21 cellular contexts compared by ENCODE assay signal in genomic region chr7:44381494-44382220, GRCh38. TPM values are rescaled to one million over a fixed set of nuclear protein-coding genes. Genes with fewer than 3 reads are reported as not detected.
DNase-seq lines count a peak whose midpoint lies in the region; ATAC-seq and TF ChIP-seq lines count a peak whose summit lies in the region.
"Had no signal": no experiment of that assay in that cellular context is flagged by ENCODE, and none has a peak within 500 bp of the region (broad histone marks: within the 10 kb centered on the region; RNA-seq: fewer than 3 reads in every experiment).

No MANE protein-coding gene starts in this region.

- no peak for TF ChIP-seq POLR2A in vagina (IDR thresholded peaks at IDR 0.05)

- no peaks in the 10 kb centered on the region for H3K9me3 Mint-ChIP-seq in brain
- H3K9me3 Mint-ChIP-seq in activated CD4-positive, alpha-beta T cell treated with anti-CD3 and anti-CD28 coated beads, Interleukin-2, amount 10 ng/mL, durations not matched to agents 7 days and 5 days, result no peaks in the 10 kb centered on the region
- H3K9me3 Mint-ChIP-seq: activated T-helper 1 cell treated with anti-CD3 and anti-CD28 coated beads, Interleukin-12 subunit alpha, Interleukin-12 subunit beta, Interleukin-2, Interleukin-4 antibody, amounts not matched to agents 30 ng/mL and 10 ng/mL and 1 ng/mL, durations not matched to agents 14 hours and 24 hours and 36 hours; stimulated activated naive CD8-positive, alpha-beta T cell treated with anti-CD3 and anti-CD28 coated beads, Interleukin-15, amount 100 ng/mL, for 72 hours had no signal

- no peak overlapping the region for H3K4me3 Mint-ChIP-seq in brain
- H3K4me3 Mint-ChIP-seq in activated CD4-positive, alpha-beta T cell treated with anti-CD3 and anti-CD28 coated beads, Interleukin-2, amount 10 ng/mL, durations not matched to agents 7 days and 5 days, result no peak overlapping the region
- H3K4me3 Mint-ChIP-seq: activated T-helper 1 cell treated with anti-CD3 and anti-CD28 coated beads, Interleukin-12 subunit alpha, Interleukin-12 subunit beta, Interleukin-2, Interleukin-4 antibody, amounts not matched to agents 30 ng/mL and 10 ng/mL and 1 ng/mL, durations not matched to agents 14 hours and 24 hours and 36 hours; stimulated activated naive CD8-positive, alpha-beta T cell treated with anti-CD3 and anti-CD28 coated beads, Interleukin-15, amount 100 ng/mL, for 72 hours had no signal

- DNase-seq in right atrium auricular region (ENCODE audit: low spot score) (peak; percentile 53), Right ventricle myocardium inferior (ENCODE audit: missing footprints) (no peak), vagina (ENCODE audit: extremely low spot score in 2 of 2) (peak; percentile 82 to 87)
- DNase-seq in effector CD4-positive, alpha-beta T cell, result no peak
- no peak for DNase-seq in activated CD4-positive, alpha-beta T cell treated with anti-CD3 and anti-CD28 coated beads, Interleukin-2, amount 10 ng/mL, durations not matched to agents 7 days and 5 days
- DNase-seq: amniotic stem cell, gastrocnemius medialis, left ventricle myocardium inferior, MV-4-11, NCI-H2029 treated with DMSO at 0.1 percent for 48 hours, NCI-H510A, RPMI8226 had no signal

- no peaks in the 10 kb centered on the region for H3K27me3 Mint-ChIP-seq in brain
- H3K27me3 Mint-ChIP-seq in activated CD4-positive, alpha-beta T cell treated with anti-CD3 and anti-CD28 coated beads, Interleukin-2, amount 10 ng/mL, durations not matched to agents 7 days and 5 days, result no peaks in the 10 kb centered on the region
- H3K27me3 Mint-ChIP-seq: stimulated activated naive CD8-positive, alpha-beta T cell treated with anti-CD3 and anti-CD28 coated beads, Interleukin-15, amount 100 ng/mL, for 72 hours had no signal

- POLR2A ChIA-PET in activated CD4-positive, alpha-beta T cell treated with anti-CD3 and anti-CD28 coated beads, Interleukin-2, amount 10 ng/mL, durations not matched to agents 7 days and 5 days (lab: Charles Lee), result no interaction called here

- no peaks in the 10 kb centered on the region for H3K9me3 ChIP-seq in right atrium auricular region
- no peaks in the 10 kb centered on the region for H3K9me3 ChIP-seq in vagina
- H3K9me3 ChIP-seq: gastrocnemius medialis, left ventricle myocardium inferior, right lobe of liver had no signal

- CTCF ChIA-PET in activated CD4-positive, alpha-beta T cell treated with anti-CD3 and anti-CD28 coated beads, Interleukin-2, amount 10 ng/mL, durations not matched to agents 7 days and 5 days (lab: Charles Lee), result interaction anchor here (0.9 kb wide), 1 partner anchor 46 kb away, joined by 3 read pairs; no protein-coding TSS in a partner anchor

- H3K4me3 ChIP-seq in right atrium auricular region (no peak overlapping the region), vagina (no peak overlapping the region)
- H3K4me3 ChIP-seq: gastrocnemius medialis, K562, left ventricle myocardium inferior, right lobe of liver had no signal

- no peak for ATAC-seq in Right ventricle myocardium inferior
- no peak for ATAC-seq in GM21737 (IDR thresholded peaks at IDR 0.05; ENCODE audit: unreplicated experiment)
- ATAC-seq: HCT116; stimulated activated naive CD8-positive, alpha-beta T cell treated with anti-CD3 and anti-CD28 coated beads, Interleukin-15, amount 100 ng/mL, for 72 hours had no signal

- H3K27ac ChIP-seq in right atrium auricular region, result peak overlapping the region in 1 of 2 donors; percentile 84
- peak overlapping the region; percentile 76 for H3K27ac ChIP-seq in layer of hippocampus (ENCODE audit: low read depth, low read length)
- no peak overlapping the region for H3K27ac ChIP-seq in vagina
- H3K27ac ChIP-seq: right lobe of liver had no signal

- no peaks in the 10 kb centered on the region for H3K27me3 ChIP-seq in right atrium auricular region
- no peaks in the 10 kb centered on the region for H3K27me3 ChIP-seq in layer of hippocampus (ENCODE audit: control insufficient read depth, insufficient read depth, low read length)
- H3K27me3 ChIP-seq in vagina, result no peaks in the 10 kb centered on the region
- H3K27me3 ChIP-seq: gastrocnemius medialis, right lobe of liver had no signal

- H3K4me1 ChIP-seq in right atrium auricular region, result peaks cover 0 to 38% of the 10 kb centered on the region in 2 donors
- no peaks in the 10 kb centered on the region for H3K4me1 ChIP-seq in vagina
- H3K4me1 ChIP-seq: right lobe of liver had no signal

- H3K4me1 Mint-ChIP-seq in brain, result peaks cover 26% of the 10 kb centered on the region
- no peaks in the 10 kb centered on the region for H3K4me1 Mint-ChIP-seq in activated CD4-positive, alpha-beta T cell treated with anti-CD3 and anti-CD28 coated beads, Interleukin-2, amount 10 ng/mL, durations not matched to agents 7 days and 5 days

- H3K27ac Mint-ChIP-seq in brain, result peak overlapping the region in 3 of 5 experiments; percentile 16 to 93 (median 41)
- H3K27ac Mint-ChIP-seq in activated CD4-positive, alpha-beta T cell treated with anti-CD3 and anti-CD28 coated beads, Interleukin-2, amount 10 ng/mL, durations not matched to agents 7 days and 5 days, result no peak overlapping the region
- H3K27ac Mint-ChIP-seq: activated T-helper 1 cell treated with anti-CD3 and anti-CD28 coated beads, Interleukin-12 subunit alpha, Interleukin-12 subunit beta, Interleukin-2, Interleukin-4 antibody, amounts not matched to agents 30 ng/mL and 10 ng/mL and 1 ng/mL, durations not matched to agents 14 hours and 24 hours and 36 hours had no signal

- H3K36me3 ChIP-seq in right atrium auricular region (peaks cover 20% of the 10 kb centered on the region), vagina (peaks cover 0 to 22% of the 10 kb centered on the region in 2 donors)
- H3K36me3 ChIP-seq: gastrocnemius medialis had no signal

- H3K36me3 Mint-ChIP-seq in brain, result peaks cover 16% of the 10 kb centered on the region
- peaks cover 6% of the 10 kb centered on the region for H3K36me3 Mint-ChIP-seq in activated CD4-positive, alpha-beta T cell treated with anti-CD3 and anti-CD28 coated beads, Interleukin-2, amount 10 ng/mL, durations not matched to agents 7 days and 5 days (ENCODE audit: low read depth)

- intact Hi-C loops in Right ventricle myocardium inferior (cut with DNase I) (no loop called here), vagina (cut with DNase I) (no loop called here)

- TF ChIP-seq CTCF in right atrium auricular region (IDR thresholded peaks at IDR 0.05) (no peak), brain (conservative IDR thresholded peaks at IDR 0.05) (no peak), vagina (IDR thresholded peaks at IDR 0.05) (no peak)

RNA-seq across cellular contexts. Expression of gene CAMK2B, which starts 56.3 kb away (rescaled TPM):
- total RNA-seq in right atrium auricular region (10 to 100 TPM; 79.9 to 84.7 TPM), Right ventricle myocardium inferior (95.4 TPM), vagina (3.2 TPM)
- polyA plus RNA-seq in brain (ENCODE audit: insufficient read depth, low read depth, low replicate concordance), result 88.4 TPM
- total RNA-seq in activated CD4-positive, alpha-beta T cell treated with anti-CD3 and anti-CD28 coated beads, Interleukin-2, amount 10 ng/mL, durations not matched to agents 7 days and 5 days, result not detected
- total RNA-seq: epithelial cell of proximal tubule had no signal

Comparison
In these comparisons a context has a peak if more than half of its experiments do, and no peak if none do; other contexts are left out.
1. DNase-seq: peak in right atrium auricular region (single experiment) and vagina (2 of 2); none in Right ventricle myocardium inferior (single experiment), effector CD4-positive, alpha-beta T cell (single experiment) and activated CD4-positive, alpha-beta T cell treated with anti-CD3 and anti-CD28 coated beads, Interleukin-2, amount 10 ng/mL, durations not matched to agents 7 days and 5 days (single experiment).
2. RNA of gene CAMK2B, which starts 56.3 kb away (total RNA-seq): 95.4 TPM in Right ventricle myocardium inferior (single experiment) and 79.9 to 84.7 TPM in right atrium auricular region; 3.2 TPM in vagina (single experiment) and not detected in activated CD4-positive, alpha-beta T cell treated with anti-CD3 and anti-CD28 coated beads, Interleukin-2, amount 10 ng/mL, durations not matched to agents 7 days and 5 days; every median in the first group is over 10 times any median in the second.